14 cellular contexts compared by ENCODE assay signal in genomic region chr18:2588666-2589344, GRCh38. TPM values are rescaled to one million over a fixed set of nuclear protein-coding genes. Genes with fewer than 3 reads are reported as not detected.
DNase-seq lines count a peak whose midpoint lies in the region; ATAC-seq and TF ChIP-seq lines count a peak whose summit lies in the region.
"Had no signal": no experiment of that assay in that cellular context is flagged by ENCODE, and none has a peak within 500 bp of the region (broad histone marks: within the 10 kb centered on the region; RNA-seq: fewer than 3 reads in every experiment).

No MANE protein-coding gene starts in this region.

- peaks cover 55% of the 10 kb centered on the region for H3K36me3 Mint-ChIP-seq in activated naive CD4-positive, alpha-beta T cell treated with anti-CD3 and anti-CD28 coated beads for 36 hours (ENCODE audit: low read depth)
- peaks cover 2% of the 10 kb centered on the region for H3K36me3 Mint-ChIP-seq in T-helper 17 cell (ENCODE audit: low read depth)

- H3K27me3 Mint-ChIP-seq in activated naive CD4-positive, alpha-beta T cell treated with anti-CD3 and anti-CD28 coated beads for 36 hours (ENCODE audit: low read depth), result no peaks in the 10 kb centered on the region
- H3K27me3 Mint-ChIP-seq in T-helper 17 cell, result no peaks in the 10 kb centered on the region

- H3K9me3 ChIP-seq in T-helper 17 cell (ENCODE audit: control insufficient read depth, low read length, poor library complexity, severe bottlenecking), result no peaks in the 10 kb centered on the region

- DNase-seq in activated naive CD4-positive, alpha-beta T cell treated with anti-CD3 and anti-CD28 coated beads for 36 hours, result no peak
- DNase-seq in activated naive CD4-positive, alpha-beta T cell (lab: John Stamatoyannopoulos, UW), result no peak
- DNase-seq in T-helper 17 cell (no peak), fibroblast of the aortic adventitia (ENCODE audit: low read depth) (peak; percentile 38), stromal cell of bone marrow (ENCODE audit: low read depth) (peak; percentile 20), GM03348 (ENCODE audit: low spot score) (no peak), omental fat pad (ENCODE audit: low spot score) (no peak), glomerular visceral epithelial cell (ENCODE audit: extremely low spot score) (no peak)
- DNase-seq: activated gamma-delta T cell, AML-193, GF-D8, NCI-H510A, RPMI8226, WERI-Rb-1 had no signal

- TF ChIP-seq CTCF in fibroblast of the aortic adventitia (IDR thresholded peaks at IDR 0.05; ENCODE audit: insufficient read depth, low read length) (no peak), omental fat pad (IDR thresholded peaks at IDR 0.05) (no peak)

- H3K4me3 Mint-ChIP-seq in activated naive CD4-positive, alpha-beta T cell treated with anti-CD3 and anti-CD28 coated beads for 36 hours, result peak overlapping the region; percentile 55
- peak overlapping the region; percentile 46 for H3K4me3 Mint-ChIP-seq in T-helper 17 cell

- H3K27ac Mint-ChIP-seq in activated naive CD4-positive, alpha-beta T cell treated with anti-CD3 and anti-CD28 coated beads for 36 hours, result peak overlapping the region; percentile 93
- peak overlapping the region; percentile 79 for H3K27ac Mint-ChIP-seq in T-helper 17 cell

- no peaks in the 10 kb centered on the region for H3K9me3 Mint-ChIP-seq in activated naive CD4-positive, alpha-beta T cell treated with anti-CD3 and anti-CD28 coated beads for 36 hours

- intact Hi-C loops in activated naive CD4-positive, alpha-beta T cell treated with anti-CD3 and anti-CD28 coated beads for 36 hours (cut with micrococcal nuclease), result loop anchor here (1.0 to 5.0 kb wide), 5 partner anchors 16 to 68 kb away; partner anchors contain the start of gene SMCHD1

- H3K4me1 Mint-ChIP-seq in activated naive CD4-positive, alpha-beta T cell treated with anti-CD3 and anti-CD28 coated beads for 36 hours (ENCODE audit: low read depth), result peaks cover 53% of the 10 kb centered on the region
- peaks cover 19% of the 10 kb centered on the region for H3K4me1 Mint-ChIP-seq in T-helper 17 cell

- CTCF ChIA-PET in activated naive CD4-positive, alpha-beta T cell treated with anti-CD3 and anti-CD28 coated beads for 36 hours (lab: Charles Lee), result interaction anchor here (0.6 to 1.6 kb wide), 6 partner anchors 16 to 997 kb away, joined by 3 to 11 read pairs (median 4); partner anchors contain the start of gene NDC80

- H3K4me3 ChIP-seq in fibroblast of the aortic adventitia (ENCODE audit: low read depth, low read length), result no peak overlapping the region

- ATAC-seq in T-helper 17 cell (no peak), omental fat pad (ENCODE audit: low FRiP score) (no peak)

RNA-seq across cellular contexts. Expression of gene NDC80, which starts 17.4 kb away (rescaled TPM):
- total RNA-seq in activated naive CD4-positive, alpha-beta T cell treated with anti-CD3 and anti-CD28 coated beads for 36 hours, result 100 to 1,000 TPM in 1 of 2 experiments, 10 to 100 TPM in 1; 96.8 to 108 TPM
- total RNA-seq in T-helper 17 cell (1 to 10 TPM; 8.2 to 9.6 TPM), fibroblast of the aortic adventitia (ENCODE audit: low replicate concordance) (5.0 and 43.5 TPM in 2 replicates), omental fat pad (1 to 10 TPM in 1 of 4 donors, under 1 TPM in 2, not detected in 1; 0.19 to 2.3 (median 0.37) TPM)

RNA-seq across cellular contexts. Expression of gene METTL4, which starts 17.5 kb away (rescaled TPM):
- 10 to 100 TPM; 19.4 to 20.6 TPM for total RNA-seq in activated naive CD4-positive, alpha-beta T cell treated with anti-CD3 and anti-CD28 coated beads for 36 hours
- total RNA-seq in T-helper 17 cell (10 to 100 TPM; 13.7 to 14.1 TPM), fibroblast of the aortic adventitia (ENCODE audit: low replicate concordance) (10.7 and 22.1 TPM in 2 replicates), omental fat pad (10 to 100 TPM in 1 of 4 donors, 1 to 10 TPM in 3; 4.7 to 15.8 (median 5.1) TPM)

Comparison
In these comparisons a context has a peak if more than half of its experiments do, and no peak if none do; other contexts are left out.
1. DNase-seq: peak in fibroblast of the aortic adventitia (single experiment) and stromal cell of bone marrow (single experiment); none in activated naive CD4-positive, alpha-beta T cell treated with anti-CD3 and anti-CD28 coated beads for 36 hours (single experiment), activated naive CD4-positive, alpha-beta T cell (0 of 4), T-helper 17 cell (0 of 3), GM03348 (single experiment), omental fat pad (single experiment) and glomerular visceral epithelial cell (single experiment).